Comparison of ENCODE assay signal across 9 cellular contexts in the genomic region with DNA sequence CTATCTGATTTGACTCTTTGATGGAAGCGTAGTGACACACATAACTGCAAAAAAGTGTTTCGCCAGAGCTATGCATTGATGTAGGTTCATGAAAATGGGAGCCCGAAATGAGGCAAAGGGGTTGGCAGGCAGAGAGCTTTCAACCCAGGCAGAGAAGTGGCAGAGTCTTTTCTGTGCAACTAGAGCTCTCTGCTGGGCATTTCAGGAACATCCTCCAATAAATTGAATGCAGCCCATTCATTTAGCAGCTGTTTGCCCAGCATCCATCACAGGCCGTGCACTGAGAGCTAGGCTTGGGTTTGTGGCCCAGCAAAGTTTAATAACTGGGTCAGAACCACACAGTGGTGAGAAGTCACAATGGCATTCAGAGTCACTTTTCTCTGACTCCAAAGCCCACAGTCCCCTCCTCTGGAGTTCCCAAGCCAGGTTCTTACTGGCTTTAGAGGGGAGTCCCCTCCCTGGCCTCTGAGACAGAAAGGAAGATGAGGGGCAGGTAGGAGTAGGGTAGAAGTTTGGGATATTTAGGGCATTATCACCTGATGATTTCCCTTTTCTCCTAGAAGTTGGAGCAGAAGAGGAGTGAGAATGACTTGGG. TPM values are rescaled to one million over a fixed set of nuclear protein-coding genes. Genes with fewer than 3 reads are reported as not detected.
DNase-seq lines count a peak whose midpoint lies in the region; TF ChIP-seq lines count a peak whose summit lies in the region.
"Had no signal": no experiment of that assay in that cellular context is flagged by ENCODE, and none has a peak within 500 bp of the region (broad histone marks: within the 10 kb centered on the region; RNA-seq: fewer than 3 reads in every experiment).

No MANE protein-coding gene starts in this region.

- H2AFZ ChIP-seq in GM23248: no peak overlapping the region

- in situ Hi-C loops in GM23248 (cut with MboI) (loop anchor here (25.0 kb wide), 1 partner anchor 301 kb away; no protein-coding TSS in a partner anchor), astrocyte of the spinal cord (cut with HindIII; ENCODE audit: low sequenced_read_pairs) (no loop called here)

- no peaks in the 10 kb centered on the region for H3K36me3 ChIP-seq in CD4-positive, alpha-beta memory T cell (ENCODE audit: insufficient read depth, low read length)
- no peaks in the 10 kb centered on the region for H3K36me3 ChIP-seq in GM23248 (ENCODE audit: low read depth)
- no peaks in the 10 kb centered on the region for H3K36me3 ChIP-seq in liver (ENCODE audit: control insufficient read depth in 4 of 4, insufficient read depth in 3 of 4, low read depth in 1 of 4, low read length in 3 of 4)
- no peaks in the 10 kb centered on the region for H3K36me3 ChIP-seq in tibial artery
- no peaks in the 10 kb centered on the region for H3K36me3 ChIP-seq in prostate gland

- no peaks in the 10 kb centered on the region for H3K9me2 ChIP-seq in GM23248 (ENCODE audit: insufficient read depth)

- no peaks in the 10 kb centered on the region for H3K4me1 ChIP-seq in CD4-positive, alpha-beta memory T cell (ENCODE audit: insufficient read depth, low read length)
- H3K4me1 ChIP-seq in GM23248 (ENCODE audit: insufficient read depth) (no peaks in the 10 kb centered on the region), liver (ENCODE audit: control insufficient read depth in 4 of 4, insufficient read depth in 4 of 4, low read length in 3 of 4) (no peaks in the 10 kb centered on the region), tibial artery (no peaks in the 10 kb centered on the region), prostate gland (replicated peaks) (no peaks in the 10 kb centered on the region)

- peaks cover 18 to 26% of the 10 kb centered on the region in 2 donors for H3K27me3 Mint-ChIP-seq in CD4-positive, alpha-beta memory T cell

- H3K36me3 Mint-ChIP-seq in CD4-positive, alpha-beta memory T cell: no peaks in the 10 kb centered on the region
- H3K36me3 Mint-ChIP-seq: immature natural killer cell had no signal

- TF ChIP-seq CTCF in astrocyte of the spinal cord (IDR thresholded peaks at IDR 0.05; ENCODE audit: low read depth, low read length): peak; percentile 38
- peak; percentile 43 for TF ChIP-seq CTCF in liver (IDR thresholded peaks at IDR 0.05; ENCODE audit: low read depth, low read length, missing input control)
- no peak for TF ChIP-seq CTCF in coronary artery (IDR thresholded peaks at IDR 0.05)
- no peak for TF ChIP-seq CTCF in tibial artery (IDR thresholded peaks at IDR 0.05)
- TF ChIP-seq CTCF in prostate gland (IDR thresholded peaks at IDR 0.05): peak in 2 of 4 experiments; percentile 33 to 38

- H3K27ac ChIP-seq in CD4-positive, alpha-beta memory T cell (ENCODE audit: low read depth, low read length): no peak overlapping the region
- no peak overlapping the region for H3K27ac ChIP-seq in GM23248
- H3K27ac ChIP-seq in liver (ENCODE audit: low read depth in 1 of 2, low read length in 2 of 2): no peak overlapping the region
- H3K27ac ChIP-seq in coronary artery: no peak overlapping the region
- H3K27ac ChIP-seq in tibial artery: no peak overlapping the region
- H3K27ac ChIP-seq in prostate gland: no peak overlapping the region

- H4K20me1 ChIP-seq in GM23248 (ENCODE audit: insufficient read depth): no peaks in the 10 kb centered on the region

- DNase-seq in CD4-positive, alpha-beta memory T cell: peak in 4 of 5 donors; percentile 18 to 29 (median 24)
- DNase-seq in GM23248: peak; percentile 62
- DNase-seq in NCI-H524 (lab: John Stamatoyannopoulos, UW): peak; percentile 77 to 84
- DNase-seq in astrocyte of the spinal cord (ENCODE audit: low read depth, low spot score): peak; percentile 11
- DNase-seq in coronary artery (ENCODE audit: low spot score): no peak
- DNase-seq in tibial artery: no peak
- DNase-seq in prostate gland (ENCODE audit: low spot score): no peak

- H3K4me3 ChIP-seq in CD4-positive, alpha-beta memory T cell (ENCODE audit: low read length in 2 of 2): no peak overlapping the region
- no peak overlapping the region for H3K4me3 ChIP-seq in GM23248
- H3K4me3 ChIP-seq in astrocyte of the spinal cord (ENCODE audit: low read depth, low read length): no peak overlapping the region
- no peak overlapping the region for H3K4me3 ChIP-seq in liver (ENCODE audit: low read depth in 1 of 3, low read length in 3 of 3)
- no peak overlapping the region for H3K4me3 ChIP-seq in coronary artery
- no peak overlapping the region for H3K4me3 ChIP-seq in tibial artery
- H3K4me3 ChIP-seq in prostate gland: no peak overlapping the region

- peak; percentile 63 to 70 for TF ChIP-seq RAD21 in liver (IDR thresholded peaks at IDR 0.05)

- no peaks in the 10 kb centered on the region for H3K4me1 Mint-ChIP-seq in CD4-positive, alpha-beta memory T cell
- H3K4me1 Mint-ChIP-seq: immature natural killer cell had no signal

- H3K4me2 ChIP-seq in GM23248 (ENCODE audit: unreplicated experiment): no peak overlapping the region

- POLR2A ChIA-PET in CD4-positive, alpha-beta memory T cell (lab: Charles Lee; ENCODE audit: partially characterized antibody): no interaction called here

- no peaks in the 10 kb centered on the region for H3K27me3 ChIP-seq in CD4-positive, alpha-beta memory T cell (ENCODE audit: insufficient read depth, low read length)
- 0 out of 2 replicates have a peak, but pooled peaks cover 6% of the 10 kb centered on the region for H3K27me3 ChIP-seq in GM23248 (replicated peaks; ENCODE audit: insufficient read depth)
- H3K27me3 ChIP-seq in liver (ENCODE audit: control insufficient read depth in 4 of 4, insufficient read depth in 4 of 4, low read length in 3 of 4): peaks cover 0 to 2% (median under 1%) of the 10 kb centered on the region in 4 donors
- peaks cover 0 to 5% of the 10 kb centered on the region in 2 donors for H3K27me3 ChIP-seq in tibial artery
- no peaks in the 10 kb centered on the region for H3K27me3 ChIP-seq in prostate gland (replicated peaks; ENCODE audit: insufficient read depth)

- H3K9me3 Mint-ChIP-seq in CD4-positive, alpha-beta memory T cell: no peaks in the 10 kb centered on the region
- H3K9me3 Mint-ChIP-seq: immature natural killer cell had no signal

- H3K9ac ChIP-seq in GM23248 (no peak overlapping the region), liver (ENCODE audit: low read depth in 1 of 2, low read length in 2 of 2) (no peak overlapping the region)

- CTCF ChIA-PET in CD4-positive, alpha-beta memory T cell (lab: Charles Lee; ENCODE audit: partially characterized antibody): interaction anchor here (0.8 to 1.9 kb wide), 5 partner anchors 25 to 308 kb away, joined by 3 to 6 read pairs (median 3); no protein-coding TSS in a partner anchor

- no peak overlapping the region for H3K4me3 Mint-ChIP-seq in CD4-positive, alpha-beta memory T cell
- H3K4me3 Mint-ChIP-seq: immature natural killer cell had no signal

- H3K27ac Mint-ChIP-seq in CD4-positive, alpha-beta memory T cell: no peak overlapping the region
- H3K27ac Mint-ChIP-seq: immature natural killer cell had no signal

- H3K9me3 ChIP-seq in CD4-positive, alpha-beta memory T cell (ENCODE audit: control insufficient read depth in 1 of 2, low read length in 2 of 2): no peaks in the 10 kb centered on the region
- H3K9me3 ChIP-seq in GM23248 (ENCODE audit: low read depth): no peaks in the 10 kb centered on the region
- H3K9me3 ChIP-seq in liver (ENCODE audit: control insufficient read depth in 4 of 4, low read length in 3 of 4): no peaks in the 10 kb centered on the region
- no peaks in the 10 kb centered on the region for H3K9me3 ChIP-seq in tibial artery
- no peaks in the 10 kb centered on the region for H3K9me3 ChIP-seq in prostate gland

- no peak for TF ChIP-seq POLR2A in prostate gland (IDR thresholded peaks at IDR 0.05)

- no peaks in the 10 kb centered on the region for H3F3A ChIP-seq in GM23248 (ENCODE audit: insufficient read depth)

- WGBS in GM23248 (ENCODE audit: low coverage in 1 of 2, low lambda C conversion rate in 2 of 2, missing lambda C conversion rate in 2 of 2), 2 experiments: 40% methylated on average over 4 of the region's 4 CpGs
- 62% methylated on average over 4 of the region's 4 CpGs for WGBS in liver
- 72% methylated on average over 4 of the region's 4 CpGs for WGBS in prostate gland

- no peaks in the 10 kb centered on the region for H3K79me2 ChIP-seq in GM23248 (ENCODE audit: insufficient read depth)

- intact Hi-C loops in CD4-positive, alpha-beta memory T cell (cut with micrococcal nuclease): loop anchor here (1.0 kb wide), 1 partner anchor 131 kb away; no protein-coding TSS in a partner anchor
- intact Hi-C loops in tibial artery (cut with DNase I; ENCODE audit: low total_unique reads): no loop called here
- intact Hi-C loops in prostate gland (cut with DNase I): no loop called here

TF ChIP-seq in liver, 16 proteins besides CTCF, POLR2A, EP300 and RAD21:
- no peak for TF ChIP-seq SP1 (IDR thresholded peaks at IDR 0.05)
- no peak for TF ChIP-seq FOXA2 (IDR thresholded peaks at IDR 0.05)
- TF ChIP-seq HNF4A (conservative IDR thresholded peaks at IDR 0.05): no peak
- TF ChIP-seq YY1 (IDR thresholded peaks at IDR 0.05): no peak
- no peak for TF ChIP-seq HNF4G (IDR thresholded peaks at IDR 0.05)

RNA-seq across cellular contexts. Expression of gene ELMO2, which starts 31.8 kb away (rescaled TPM):
- 10 to 100 TPM; 65.1 to 70.7 TPM for total RNA-seq in CD4-positive, alpha-beta memory T cell
- 10 to 100 TPM; 52.5 to 98.9 TPM for polyA plus RNA-seq in CD4-positive, alpha-beta memory T cell
- total RNA-seq in GM23248 (2014; rRNA removed; shearing (Covaris generic)): 51.1 and 57.9 TPM in 2 replicates
- polyA plus RNA-seq in GM23248 (2016; fragmentation: Nextera tagmentation; extraction: Ambion mirVana) (38.4 and 41.5 TPM in 2 replicates), liver (10 to 100 TPM in 1 of 2 donors, 1 to 10 TPM in 1; 7.9 to 12.6 TPM)
- total RNA-seq in liver (10 to 100 TPM; 15.2 to 16.0 TPM), prostate gland (100 to 1,000 TPM in 1 of 2 donors, 10 to 100 TPM in 1; 47.7 to 117 TPM)

Comparison
In these comparisons a context has a peak if more than half of its experiments do, and no peak if none do; other contexts are left out.
1. DNase-seq: peak in CD4-positive, alpha-beta memory T cell (4 of 5), GM23248 (single experiment), NCI-H524 (2 of 2) and astrocyte of the spinal cord (single experiment); none in coronary artery (single experiment), tibial artery (0 of 2) and prostate gland (single experiment).
2. CTCF ChIP-seq: peak in astrocyte of the spinal cord (single experiment) and liver (single experiment); none in coronary artery (single experiment) and tibial artery (0 of 2).